ENCODE assay signal across 2 cellular contexts in the genomic region with DNA sequence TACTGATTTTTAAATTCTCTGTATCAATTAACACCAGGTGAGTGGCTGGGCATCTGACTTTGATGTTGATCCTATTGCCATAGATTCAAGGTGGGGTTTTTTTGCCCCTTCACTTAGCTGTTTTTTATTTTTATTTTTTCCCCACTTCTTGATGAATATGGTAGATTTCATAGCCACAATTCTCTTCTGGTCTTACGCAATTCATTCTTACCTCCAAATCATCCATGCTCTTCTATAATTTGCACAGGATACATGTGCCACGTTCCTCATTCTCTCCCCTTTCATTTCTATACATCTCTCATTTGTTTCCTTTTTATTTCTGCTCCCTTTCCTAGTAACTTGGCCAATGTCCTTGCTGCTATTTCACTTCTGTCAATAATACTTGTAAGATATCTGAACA.
TF ChIP-seq lines count a peak whose summit lies in the region.

No MANE protein-coding gene starts in this region.

TF ChIP-seq in IMR-90, 13 proteins besides CTCF, POLR2A, EP300 and RAD21:
- TF ChIP-seq MAZ (IDR thresholded peaks at IDR 0.05; ENCODE audit: borderline replicate concordance, low read depth, low read length) (no peak), CEBPB (IDR thresholded peaks at IDR 0.05; ENCODE audit: low read depth, low read length) (peak; percentile 61)

TF ChIP-seq in H1, 55 proteins besides CTCF, POLR2A, EP300 and RAD21:
- TF ChIP-seq CEBPB (IDR thresholded peaks at IDR 0.05; ENCODE audit: low read depth, low read length) (peak; percentile 59; the same call in 1 of the 2 replicates), HDAC2 (IDR thresholded peaks at IDR 0.05; ENCODE audit: borderline replicate concordance in 1 of 2, low read depth in 2 of 2, low read length in 2 of 2) (no peak)
- TF ChIP-seq, protein P1, sequence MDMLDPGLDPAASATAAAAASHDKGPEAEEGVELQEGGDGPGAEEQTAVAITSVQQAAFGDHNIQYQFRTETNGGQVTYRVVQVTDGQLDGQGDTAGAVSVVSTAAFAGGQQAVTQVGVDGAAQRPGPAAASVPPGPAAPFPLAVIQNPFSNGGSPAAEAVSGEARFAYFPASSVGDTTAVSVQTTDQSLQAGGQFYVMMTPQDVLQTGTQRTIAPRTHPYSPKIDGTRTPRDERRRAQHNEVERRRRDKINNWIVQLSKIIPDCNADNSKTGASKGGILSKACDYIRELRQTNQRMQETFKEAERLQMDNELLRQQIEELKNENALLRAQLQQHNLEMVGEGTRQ (IDR thresholded peaks at IDR 0.05; ENCODE audit: low read length) = no peak
